ENCODE assay signal across 39 cellular contexts in genomic region chr3:44272191-44272590, GRCh38. TPM values are rescaled to one million over a fixed set of nuclear protein-coding genes. Genes with fewer than 3 reads are reported as not detected.
"Had no signal": no experiment of that assay in that cellular context is flagged by ENCODE, and none has a peak within 500 bp of the region (broad histone marks: within the 10 kb centered on the region; RNA-seq: fewer than 3 reads in every experiment).

No MANE protein-coding gene starts in this region.

- FAIRE-seq: astrocyte, bronchial epithelial cell had no signal

- H3K27ac ChIP-seq: adrenal gland, ascending aorta, body of pancreas, brain microvascular endothelial cell, breast epithelium, cardiac muscle cell had no signal

- H3K4me1 ChIP-seq: adrenal gland, ascending aorta, body of pancreas, breast epithelium had no signal

- H3K36me3 ChIP-seq: adrenal gland, ascending aorta, brain microvascular endothelial cell, breast epithelium, cardiac muscle cell had no signal

- H3K27me3 ChIP-seq: adrenal gland, ascending aorta, body of pancreas, brain microvascular endothelial cell, breast epithelium had no signal

- H3K4me3 ChIP-seq: adrenal gland, ascending aorta, body of pancreas, breast epithelium, cardiac muscle cell had no signal

- ATAC-seq: activated naive CD4-positive, alpha-beta T cell treated with anti-CD3 and anti-CD28 coated beads, Interleukin-2, amount 50 U/mL, for 72 hours; activated naive CD8-positive, alpha-beta T cell treated with anti-CD3 and anti-CD28 coated beads, Interleukin-2, amount 50 U/mL, for 24 hours; activated T-cell treated with anti-CD3 and anti-CD28 coated beads, Interleukin-2, amount 50 U/mL, for 4 hours; activated T-cell treated with anti-CD3 and anti-CD28 coated beads, Interleukin-2, amount 50 U/mL, for 72 hours; activated T-helper 17 cell treated with anti-CD3 and anti-CD28 coated beads, Interleukin-2, amount 50 U/mL, for 72 hours; body of pancreas had no signal

- DNase-seq: activated effector memory CD4-positive, alpha-beta T cell treated with anti-CD3 and anti-CD28 coated beads, Interleukin-2, amount 50 U/mL, for 16 hours; activated effector memory CD4-positive, alpha-beta T cell treated with Interleukin-2 at 50 U/mL for 16 hours; activated gamma-delta T cell; activated gamma-delta T cell treated with Interleukin-2 at 50 U/mL for 16 hours; activated naive CD4-positive, alpha-beta T cell; activated naive CD4-positive, alpha-beta T cell treated with anti-CD3 and anti-CD28 coated beads for 36 hours; activated naive CD4-positive, alpha-beta T cell treated with anti-CD3 and anti-CD28 coated beads, Interleukin-2, amount 10 ng/mL, durations not matched to agents 7 days and 5 days; activated naive CD4-positive, alpha-beta T cell treated with anti-CD3 and anti-CD28 coated beads, Interleukin-2, amount 50 U/mL, for 16 hours; activated naive CD4-positive, alpha-beta T cell treated with Interleukin-2 at 50 U/mL for 16 hours; activated naive CD8-positive, alpha-beta T cell treated with anti-CD3 and anti-CD28 coated beads for 36 hours; activated naive CD8-positive, alpha-beta T cell treated with anti-CD3 and anti-CD28 coated beads, Interleukin-2, amount 10 ng/mL, durations not matched to agents 7 days and 5 days; activated naive CD8-positive, alpha-beta T cell treated with anti-CD3 and anti-CD28 coated beads, Interleukin-2, amount 50 U/mL, for 24 hours; activated T-cell treated with anti-CD3 and anti-CD28 coated beads, Interleukin-2, amount 50 U/mL, for 24 hours; activated T-cell treated with anti-CD3 and anti-CD28 coated beads, Interleukin-2, amount 50 U/mL, for 4 hours; activated T-cell treated with anti-CD3 and anti-CD28 coated beads, Interleukin-2, amount 50 U/mL, for 48 hours; activated T-cell treated with anti-CD3 and anti-CD28 coated beads, Interleukin-2, amount 50 U/mL, for 72 hours; adrenal gland; amniotic stem cell; amygdala; anterior cingulate cortex; aorta; body of pancreas; brain microvascular endothelial cell; caudate nucleus; central memory CD4-positive, alpha-beta T cell; cerebellar nuclear complex had no signal

- H3K9me3 ChIP-seq: adrenal gland, ascending aorta, body of pancreas, breast epithelium had no signal

RNA-seq across cellular contexts. Expression of gene TOPAZ1, which starts 30.5 kb away (rescaled TPM):
- total RNA-seq: activated naive CD4-positive, alpha-beta T cell treated with anti-CD3 and anti-CD28 coated beads for 36 hours; activated naive CD4-positive, alpha-beta T cell treated with anti-CD3 and anti-CD28 coated beads, Interleukin-2, amount 50 U/mL, for 72 hours; activated naive CD8-positive, alpha-beta T cell treated with anti-CD3 and anti-CD28 coated beads for 36 hours; activated naive CD8-positive, alpha-beta T cell treated with anti-CD3 and anti-CD28 coated beads, Interleukin-2, amount 10 ng/mL, durations not matched to agents 7 days and 5 days; activated T-cell treated with anti-CD3 and anti-CD28 coated beads, Interleukin-2, amount 50 U/mL, for 4 hours; activated T-cell treated with anti-CD3 and anti-CD28 coated beads, Interleukin-2, amount 50 U/mL, for 72 hours; activated T-helper 1 cell treated with anti-CD3 and anti-CD28 coated beads, Interleukin-12 subunit alpha, Interleukin-12 subunit beta, Interleukin-2, Interleukin-4 antibody, amounts not matched to agents 30 ng/mL and 10 ng/mL and 1 ng/mL, durations not matched to agents 14 hours and 24 hours and 36 hours; activated T-helper 17 cell treated with anti-CD3 and anti-CD28 coated beads, Interleukin-2, amount 50 U/mL, for 72 hours; activated T-helper 2 cell treated with anti-CD3 and anti-CD28 coated beads, Interferon-gamma antibody, Interleukin-2, Interleukin-4, amounts not matched to agents 10 μg/mL and 5 μg/mL and 100 μg/mL, durations not matched to agents 14 hours and 24 hours and 36 hours; adrenal gland; aorta; ascending aorta; astrocyte; body of pancreas; breast epithelium; bronchial epithelial cell; cardiac muscle cell; cardiac septum; cerebellum; chondrocyte had no signal
- polyA plus RNA-seq: adipose tissue, adrenal gland, aorta, cardiac muscle cell had no signal
